18 cellular contexts compared by ENCODE assay signal in the genomic region with DNA sequence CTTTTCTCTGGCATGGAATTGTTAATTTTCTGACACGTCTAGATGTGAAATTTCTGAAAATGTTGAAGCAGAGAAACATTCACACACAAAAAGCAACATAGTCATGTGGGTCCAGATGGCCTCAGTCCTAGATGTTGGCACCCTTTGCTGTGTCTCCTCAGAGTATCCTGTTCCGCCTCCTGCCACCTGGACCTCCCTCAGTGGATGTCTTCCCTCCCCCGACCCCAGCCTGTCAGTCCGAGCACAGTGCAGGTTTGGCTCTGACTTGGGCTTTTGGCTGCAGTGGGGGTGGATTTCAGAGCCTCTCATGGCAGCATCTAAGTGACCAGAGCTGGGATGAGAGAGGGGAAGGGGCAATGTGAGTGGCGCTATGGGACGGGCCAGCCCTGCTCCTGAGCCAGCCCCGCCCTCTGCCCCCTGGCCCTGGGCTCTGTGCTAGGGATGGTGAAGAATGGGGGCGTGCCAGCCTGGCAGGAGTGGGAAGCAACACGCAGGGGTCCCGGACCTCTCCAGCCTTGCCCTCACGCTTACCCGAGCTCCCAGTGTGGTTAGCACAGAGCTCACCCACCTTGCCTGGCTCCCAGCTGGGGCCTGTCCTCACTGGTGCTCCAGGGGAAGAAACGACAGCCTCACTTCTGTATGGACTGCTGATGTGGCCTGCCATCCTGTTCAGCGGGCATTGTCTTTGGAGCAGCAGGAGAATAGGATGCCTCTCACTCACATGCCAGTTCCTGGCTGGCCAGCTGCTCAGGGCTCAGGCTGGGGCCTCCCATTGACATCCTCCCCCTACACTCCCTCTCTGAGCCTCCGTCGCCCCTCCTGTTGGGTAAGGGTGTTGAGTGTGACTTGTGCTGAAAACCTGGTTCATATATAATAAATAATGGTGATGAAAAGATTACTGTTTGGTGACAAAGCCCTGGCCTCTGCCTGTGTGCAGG. TPM values are rescaled to one million over a fixed set of nuclear protein-coding genes. Genes with fewer than 3 reads are reported as not detected.
DNase-seq lines count a peak whose midpoint lies in the region; ATAC-seq and TF ChIP-seq lines count a peak whose summit lies in the region.
"Had no signal": no experiment of that assay in that cellular context is flagged by ENCODE, and none has a peak within 500 bp of the region (broad histone marks: within the 10 kb centered on the region; RNA-seq: fewer than 3 reads in every experiment).

No MANE protein-coding gene starts in this region.

- H3K23me2 ChIP-seq in H9 (ENCODE audit: insufficient read length, low read depth, low read length, poor library complexity, severe bottlenecking): no peaks in the 10 kb centered on the region

- H3K27me3 ChIP-seq in H9 (ENCODE audit: insufficient read depth, low read length): no peaks in the 10 kb centered on the region
- H3K27me3 ChIP-seq: ovary had no signal

- no peak overlapping the region for H4K5ac ChIP-seq in H9 (ENCODE audit: insufficient read length, low read depth, low read length)

- H2BK12ac ChIP-seq in H9 (ENCODE audit: insufficient read length, low read depth, low read length): no peak overlapping the region

- POLR2A ChIA-PET in activated CD4-positive, alpha-beta memory T cell treated with anti-CD3 and anti-CD28 coated beads for 36 hours (lab: Charles Lee): no interaction called here

- H3K56ac ChIP-seq in H9 (ENCODE audit: insufficient read length, low read depth, low read length): no peak overlapping the region

- no peaks in the 10 kb centered on the region for H4K20me1 ChIP-seq in H9 (ENCODE audit: control insufficient read depth, insufficient read depth, insufficient read length)

- H3K4me1 Mint-ChIP-seq in H9 (peaks cover 14 to 15% of the 10 kb centered on the region in 2 experiments), neural crest cell (peaks cover 28% of the 10 kb centered on the region)
- peaks cover 21% of the 10 kb centered on the region for H3K4me1 Mint-ChIP-seq in activated CD4-positive, alpha-beta memory T cell treated with anti-CD3 and anti-CD28 coated beads for 36 hours (ENCODE audit: low read depth)
- peaks cover 17% of the 10 kb centered on the region for H3K4me1 Mint-ChIP-seq in T-helper 2 cell treated with Interferon-gamma antibody and Interleukin-4, amounts not matched to agents 5 μg/mL and 100 μg/mL, for 36 hours (ENCODE audit: low read depth)

- intact Hi-C loops in activated CD4-positive, alpha-beta memory T cell treated with anti-CD3 and anti-CD28 coated beads for 36 hours (cut with micrococcal nuclease): loop anchor here (10.0 kb wide), 2 partner anchors 395 to 735 kb away; partner anchors contain the start of gene ZNF398

- H3K4me1 ChIP-seq in H9 (ENCODE audit: insufficient read depth, low read length): no peaks in the 10 kb centered on the region

- no peak overlapping the region for H2BK15ac ChIP-seq in H9 (ENCODE audit: low read depth, low read length)

- no peak overlapping the region for H4K91ac ChIP-seq in H9 (ENCODE audit: insufficient read length, low read depth, low read length)

- no peak overlapping the region for H2BK20ac ChIP-seq in H9 (ENCODE audit: low read depth, low read length, poor library complexity, severe bottlenecking)

- no peak overlapping the region for H2BK120ac ChIP-seq in H9 (ENCODE audit: low read depth, low read length, poor library complexity, severe bottlenecking)

- ATAC-seq in GM21381 (IDR thresholded peaks at IDR 0.05; ENCODE audit: unreplicated experiment): no peak

- no peaks in the 10 kb centered on the region for H3K9me3 ChIP-seq in H9 (ENCODE audit: control insufficient read depth, low read depth, low read length)
- H3K9me3 ChIP-seq: BLaER1 treated with 17β-estradiol and CSF1 and Interleukin-3, amounts not matched to agents 10 nM and 100 nM; ovary had no signal

- no peak overlapping the region for H3T11ph ChIP-seq in H9 (ENCODE audit: low read length)

- CTCF ChIA-PET in activated CD4-positive, alpha-beta memory T cell treated with anti-CD3 and anti-CD28 coated beads for 36 hours (lab: Charles Lee): no interaction called here

- no peak overlapping the region for H3K4me2 ChIP-seq in H9 (ENCODE audit: insufficient read depth, insufficient read length, low read length)
- H3K4me2 ChIP-seq: BLaER1 treated with 17β-estradiol and CSF1 and Interleukin-3, amounts not matched to agents 10 nM and 100 nM had no signal

- no CpG with 5 or more reads among the region's 16 CpGs for WGBS in H9 (ENCODE audit: extremely low coverage, insufficient read length, low lambda C conversion rate)

- H3K4me3 Mint-ChIP-seq in H9: no peak overlapping the region
- H3K4me3 Mint-ChIP-seq in neural crest cell: peak overlapping the region; percentile 13
- H3K4me3 Mint-ChIP-seq in activated CD4-positive, alpha-beta memory T cell treated with anti-CD3 and anti-CD28 coated beads for 36 hours: no peak overlapping the region
- H3K4me3 Mint-ChIP-seq in T-helper 2 cell treated with Interferon-gamma antibody and Interleukin-4, amounts not matched to agents 5 μg/mL and 100 μg/mL, for 36 hours: no peak overlapping the region
- H3K4me3 Mint-ChIP-seq: activated CD4-positive, alpha-beta memory T cell treated with anti-CD3 and anti-CD28 coated beads, Interleukin-2, amount 10 ng/mL, durations not matched to agents 7 days and 5 days; dendritic cell treated with granulocyte-macrophage colony-stimulating factor and Interleukin-4, amounts not matched to agents 40 ng/mL and 50 ng/mL, for 4 days; IgD-negative memory B cell had no signal

- no peaks in the 10 kb centered on the region for H3K79me1 ChIP-seq in H9 (ENCODE audit: insufficient read depth, low read depth, low read length, poor library complexity, severe bottlenecking)

- H3K36me3 Mint-ChIP-seq in H9 (ENCODE audit: insufficient read depth in 1 of 3, low read depth in 3 of 3): no peaks in the 10 kb centered on the region; a peak in 1 of 7 replicates
- no peaks in the 10 kb centered on the region for H3K36me3 Mint-ChIP-seq in neural crest cell (ENCODE audit: low read depth)
- H3K36me3 Mint-ChIP-seq in activated CD4-positive, alpha-beta memory T cell treated with anti-CD3 and anti-CD28 coated beads for 36 hours: peaks cover 11% of the 10 kb centered on the region
- H3K36me3 Mint-ChIP-seq in T-helper 2 cell treated with Interferon-gamma antibody and Interleukin-4, amounts not matched to agents 5 μg/mL and 100 μg/mL, for 36 hours (ENCODE audit: low read depth): peaks cover 16% of the 10 kb centered on the region

- no peak overlapping the region for H3K23ac ChIP-seq in H9 (ENCODE audit: insufficient read length, low read depth, low read length)

- H3K27ac ChIP-seq in H9 (ENCODE audit: insufficient read length, low read depth, low read length) (no peak overlapping the region), caudate nucleus (ENCODE audit: low read depth, low read length) (peak overlapping the region; percentile 87)
- H3K27ac ChIP-seq: BLaER1 treated with 17β-estradiol and CSF1 and Interleukin-3, amounts not matched to agents 10 nM and 100 nM; ovary; SK-N-MC; skin epidermis had no signal

- H3K79me2 ChIP-seq in H9 (ENCODE audit: insufficient read depth, low read length): no peaks in the 10 kb centered on the region

- TF ChIP-seq CTCF in H9 (conservative IDR thresholded peaks at IDR 0.05) (no peak), neural crest cell (conservative IDR thresholded peaks at IDR 0.05) (no peak)

- H4K8ac ChIP-seq in H9 (replicated peaks; ENCODE audit: insufficient read length, low read depth, low read length): no peak overlapping the region

- no peak overlapping the region for H3K18ac ChIP-seq in H9 (ENCODE audit: insufficient read length, low read depth, low read length)

- H2AK5ac ChIP-seq in H9 (ENCODE audit: insufficient read length, low read length): no peak overlapping the region

- H3K14ac ChIP-seq in H9 (ENCODE audit: insufficient read depth, low read length): no peak overlapping the region

- peaks cover 31% of the 10 kb centered on the region for H3K27me3 Mint-ChIP-seq in H9 (ENCODE audit: low read depth)
- no peaks in the 10 kb centered on the region for H3K27me3 Mint-ChIP-seq in neural crest cell (ENCODE audit: low read depth)
- H3K27me3 Mint-ChIP-seq in activated CD4-positive, alpha-beta memory T cell treated with anti-CD3 and anti-CD28 coated beads for 36 hours: no peaks in the 10 kb centered on the region
- no peaks in the 10 kb centered on the region for H3K27me3 Mint-ChIP-seq in T-helper 2 cell treated with Interferon-gamma antibody and Interleukin-4, amounts not matched to agents 5 μg/mL and 100 μg/mL, for 36 hours (ENCODE audit: low read depth)
- H3K27me3 Mint-ChIP-seq: activated CD4-positive, alpha-beta memory T cell treated with anti-CD3 and anti-CD28 coated beads, Interleukin-2, amount 10 ng/mL, durations not matched to agents 7 days and 5 days; dendritic cell treated with granulocyte-macrophage colony-stimulating factor and Interleukin-4, amounts not matched to agents 40 ng/mL and 50 ng/mL, for 4 days; IgD-negative memory B cell had no signal

- H2BK5ac ChIP-seq in H9 (ENCODE audit: insufficient read length, low read length): no peak overlapping the region

- DNase-seq in H9 (peak; percentile 23), NCI-H2171 treated with DMSO at 0.1 percent for 48 hours (lab: John Stamatoyannopoulos, UW) (peak; percentile 67), caudate nucleus (lab: John Stamatoyannopoulos, UW) (peak in 1 of 61 donors; percentile 91), neural crest cell (ENCODE audit: low read depth, low spot score) (no peak), occipital lobe (lab: John Stamatoyannopoulos, UW) (no peak)
- no peak for DNase-seq in activated CD4-positive, alpha-beta memory T cell treated with anti-CD3 and anti-CD28 coated beads for 36 hours
- DNase-seq in T-helper 2 cell treated with Interferon-gamma antibody and Interleukin-4, amounts not matched to agents 5 μg/mL and 100 μg/mL, for 36 hours (ENCODE audit: low spot score): no peak
- DNase-seq: activated CD4-positive, alpha-beta memory T cell treated with anti-CD3 and anti-CD28 coated beads, Interleukin-2, amount 10 ng/mL, durations not matched to agents 7 days and 5 days; NCI-H1092 treated with DMSO at 0.1 percent for 48 hours; OCI-M1; trophoblast cell had no signal

- H3K9me3 Mint-ChIP-seq in H9: no peaks in the 10 kb centered on the region
- H3K9me3 Mint-ChIP-seq in neural crest cell: no peaks in the 10 kb centered on the region
- H3K9me3 Mint-ChIP-seq in activated CD4-positive, alpha-beta memory T cell treated with anti-CD3 and anti-CD28 coated beads for 36 hours: no peaks in the 10 kb centered on the region
- no peaks in the 10 kb centered on the region for H3K9me3 Mint-ChIP-seq in T-helper 2 cell treated with Interferon-gamma antibody and Interleukin-4, amounts not matched to agents 5 μg/mL and 100 μg/mL, for 36 hours
- H3K9me3 Mint-ChIP-seq: activated CD4-positive, alpha-beta memory T cell treated with anti-CD3 and anti-CD28 coated beads, Interleukin-2, amount 10 ng/mL, durations not matched to agents 7 days and 5 days; dendritic cell treated with granulocyte-macrophage colony-stimulating factor and Interleukin-4, amounts not matched to agents 40 ng/mL and 50 ng/mL, for 4 days; IgD-negative memory B cell had no signal

- H3K9ac ChIP-seq in H9 (ENCODE audit: extremely low read depth, insufficient read length, low read length): no peak overlapping the region
- H3K9ac ChIP-seq: BLaER1 treated with 17β-estradiol and CSF1 and Interleukin-3, amounts not matched to agents 10 nM and 100 nM had no signal

- H3K27ac Mint-ChIP-seq in H9: no peak overlapping the region; a peak in 2 of 7 replicates
- no peak overlapping the region for H3K27ac Mint-ChIP-seq in neural crest cell (ENCODE audit: unreplicated experiment)
- H3K27ac Mint-ChIP-seq in activated CD4-positive, alpha-beta memory T cell treated with anti-CD3 and anti-CD28 coated beads for 36 hours: no peak overlapping the region
- H3K27ac Mint-ChIP-seq in T-helper 2 cell treated with Interferon-gamma antibody and Interleukin-4, amounts not matched to agents 5 μg/mL and 100 μg/mL, for 36 hours: no peak overlapping the region
- H3K27ac Mint-ChIP-seq: activated CD4-positive, alpha-beta memory T cell treated with anti-CD3 and anti-CD28 coated beads, Interleukin-2, amount 10 ng/mL, durations not matched to agents 7 days and 5 days; dendritic cell treated with granulocyte-macrophage colony-stimulating factor and Interleukin-4, amounts not matched to agents 40 ng/mL and 50 ng/mL, for 4 days; IgD-negative memory B cell had no signal

- no peak overlapping the region for H3K4ac ChIP-seq in H9 (ENCODE audit: low read depth, low read length)

- H2AFZ ChIP-seq in H9 (ENCODE audit: low read length): no peak overlapping the region

RNA-seq across cellular contexts. Expression of gene ATP6V0E2, which starts 6.3 kb away (rescaled TPM):
- total RNA-seq in H9 (2021) (19.0 and 20.0 TPM in 2 replicates), neural crest cell (86.5 and 87.4 TPM in 2 replicates), occipital lobe (112 TPM)
- total RNA-seq in activated CD4-positive, alpha-beta memory T cell treated with anti-CD3 and anti-CD28 coated beads for 36 hours: 10 to 100 TPM; 33.5 to 34.1 TPM

RNA-seq across cellular contexts. Expression of gene ZNF862, which starts 41.9 kb away (rescaled TPM):
- total RNA-seq in H9 (2021): 1.3 and 1.9 TPM in 2 replicates
- 15.2 and 19.6 TPM in 2 replicates for total RNA-seq in neural crest cell
- total RNA-seq in occipital lobe: 10.0 TPM
- 10 to 100 TPM; 18.1 to 21.4 TPM for total RNA-seq in activated CD4-positive, alpha-beta memory T cell treated with anti-CD3 and anti-CD28 coated beads for 36 hours

Comparison
In these comparisons a context has a peak if more than half of its experiments do, and no peak if none do; other contexts are left out.
1. DNase-seq: peak in H9 (single experiment) and NCI-H2171 treated with DMSO at 0.1 percent for 48 hours (single experiment); none in neural crest cell (single experiment), occipital lobe (single experiment), activated CD4-positive, alpha-beta memory T cell treated with anti-CD3 and anti-CD28 coated beads for 36 hours (single experiment) and T-helper 2 cell treated with Interferon-gamma antibody and Interleukin-4, amounts not matched to agents 5 μg/mL and 100 μg/mL, for 36 hours (single experiment).